Comparison of ENCODE assay signal across 29 cellular contexts in the genomic region with DNA sequence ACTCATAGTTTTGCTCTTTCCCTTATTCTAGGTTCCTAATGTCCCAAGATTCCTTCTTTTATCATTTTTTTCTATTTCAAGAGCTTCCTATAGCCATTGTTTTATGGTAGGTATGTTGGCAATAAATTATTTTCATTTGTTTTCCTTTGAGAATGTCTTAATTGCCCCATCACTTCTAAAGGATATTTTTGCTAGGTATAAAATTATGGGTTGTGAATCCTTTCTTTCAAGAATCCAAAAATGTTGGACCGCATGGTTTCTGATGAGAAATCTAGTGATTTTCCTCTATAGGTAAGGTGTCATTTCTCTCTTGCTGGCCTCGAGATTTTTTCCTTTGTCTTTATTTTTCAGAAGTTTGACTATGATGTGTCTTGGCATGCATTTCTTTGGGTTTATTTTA.
"Had no signal": no experiment of that assay in that cellular context is flagged by ENCODE, and none has a peak within 500 bp of the region (broad histone marks: within the 10 kb centered on the region; RNA-seq: fewer than 3 reads in every experiment).

No MANE protein-coding gene starts in this region.

- H3K27ac ChIP-seq: colonic mucosa, coronary artery, dorsolateral prefrontal cortex, epithelial cell of prostate, esophagus muscularis mucosa, esophagus squamous epithelium, foreskin keratinocyte, gastrocnemius medialis, gastroesophageal sphincter, heart left ventricle, heart right ventricle had no signal

- FAIRE-seq: colon, endometrium, endothelial cell of umbilical vein, frontal cortex had no signal

- H3K4me1 Mint-ChIP-seq: endodermal cell had no signal

- ATAC-seq: effector memory CD8-positive, alpha-beta T cell; esophagus mucosa; foreskin keratinocyte; gastrocnemius medialis; gastroesophageal sphincter; heart left ventricle; heart right ventricle had no signal

- H3K27me3 ChIP-seq: colonic mucosa, dorsolateral prefrontal cortex, esophagus muscularis mucosa, foreskin keratinocyte, gastrocnemius medialis, gastroesophageal sphincter, heart left ventricle, heart right ventricle had no signal

- H3K4me1 ChIP-seq: colonic mucosa, esophagus muscularis mucosa, esophagus squamous epithelium, foreskin keratinocyte, gastrocnemius medialis, gastroesophageal sphincter, heart left ventricle, heart right ventricle had no signal

- H3K27ac Mint-ChIP-seq: dendritic cell treated with granulocyte-macrophage colony-stimulating factor and Interleukin-4, amounts not matched to agents 40 ng/mL and 50 ng/mL, for 4 days; endodermal cell had no signal

- DNase-seq: colonic mucosa; cortex of kidney; dermis blood vessel endothelial cell; dorsolateral prefrontal cortex; effector CD4-positive, alpha-beta T cell; effector CD8-positive, alpha-beta T cell; effector memory CD4-positive, alpha-beta T cell; effector memory CD8-positive, alpha-beta T cell; endodermal cell; erythroblast; esophagus squamous epithelium; foreskin fibroblast; foreskin keratinocyte; foreskin melanocyte; gastrocnemius medialis; glutamatergic neuron; head of caudate nucleus; heart left ventricle; heart right ventricle had no signal

- H3K4me3 ChIP-seq: colonic mucosa, coronary artery, dorsolateral prefrontal cortex, esophagus muscularis mucosa, esophagus squamous epithelium, gastrocnemius medialis, gastroesophageal sphincter, heart left ventricle, heart right ventricle had no signal

- H3K36me3 ChIP-seq: colonic mucosa, esophagus muscularis mucosa, esophagus squamous epithelium, gastrocnemius medialis, gastroesophageal sphincter, heart left ventricle, heart right ventricle had no signal

- H3K4me3 Mint-ChIP-seq: dendritic cell treated with granulocyte-macrophage colony-stimulating factor and Interleukin-4, amounts not matched to agents 40 ng/mL and 50 ng/mL, for 4 days; effector memory CD8-positive, alpha-beta T cell; endodermal cell had no signal

- H3K9me3 ChIP-seq: colonic mucosa had no signal
